8 cellular contexts compared by ENCODE assay signal in the genomic region with DNA sequence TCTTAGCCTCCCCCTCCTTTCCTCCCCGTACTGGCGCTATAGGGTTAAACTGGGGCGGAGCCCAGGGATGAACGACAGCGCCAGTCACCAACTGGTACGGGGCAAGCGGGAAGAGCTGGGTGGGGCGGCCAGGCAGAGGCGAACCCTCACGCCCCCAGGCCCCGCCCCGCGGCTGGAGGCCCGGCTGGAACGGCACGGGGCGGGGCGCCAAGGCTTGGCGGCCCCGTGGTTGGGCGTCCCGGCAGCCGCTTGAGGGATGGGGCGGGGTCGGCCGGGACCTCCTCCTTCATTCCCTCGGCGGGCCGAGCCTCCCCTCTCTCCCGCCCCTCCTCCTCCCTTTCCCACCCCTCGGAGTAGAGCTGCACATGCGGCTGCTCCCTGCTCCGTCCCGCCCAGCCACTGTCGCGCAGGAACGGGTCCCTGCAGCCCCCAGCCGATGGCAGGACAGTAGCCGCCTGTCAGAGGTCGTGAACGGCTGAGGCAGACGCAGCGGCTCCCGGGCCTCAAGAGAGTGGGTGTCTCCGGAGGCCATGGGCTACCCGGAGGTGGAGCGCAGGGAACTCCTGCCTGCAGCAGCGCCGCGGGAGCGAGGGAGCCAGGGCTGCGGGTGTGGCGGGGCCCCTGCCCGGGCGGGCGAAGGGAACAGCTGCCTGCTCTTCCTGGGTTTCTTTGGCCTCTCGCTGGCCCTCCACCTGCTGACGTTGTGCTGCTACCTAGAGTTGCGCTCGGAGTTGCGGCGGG. TPM values are rescaled to one million over a fixed set of nuclear protein-coding genes. Genes with fewer than 3 reads are reported as not detected.
DNase-seq lines count a peak whose midpoint lies in the region; ATAC-seq, FAIRE-seq and TF ChIP-seq lines count a peak whose summit lies in the region.

A gene (plus strand): TSS at position 335 of the 741 bp plus-strand sequence.

- H4K5ac ChIP-seq in H9 (ENCODE audit: insufficient read length, low read depth, low read length) = no peak within 1 kb of the TSS

- no peak within 1 kb of the TSS; a peak in 1 of 7 replicates for H3K27ac Mint-ChIP-seq in H9

- H3K4me1 Mint-ChIP-seq in H9 = peaks cover 5 to 13% of the 10 kb centered on the region in 2 experiments

- peaks cover 56 to 59% of the 10 kb centered on the region in 2 experiments for H3K9me3 Mint-ChIP-seq in H9

- peaks cover 20% of the 10 kb centered on the region for H3K9me3 ChIP-seq in H9 (ENCODE audit: control insufficient read depth, low read depth, low read length)

- no peak within 1 kb of the TSS for H3T11ph ChIP-seq in H9 (ENCODE audit: low read length)

- H4K20me1 ChIP-seq in H9 (ENCODE audit: control insufficient read depth, insufficient read depth, insufficient read length) = no peaks in the 10 kb centered on the region

- no peak within 1 kb of the TSS for H2BK120ac ChIP-seq in H9 (ENCODE audit: low read depth, low read length, poor library complexity, severe bottlenecking)

- no peaks in the 10 kb centered on the region for H3K79me2 ChIP-seq in H9 (ENCODE audit: insufficient read depth, low read length)

- H4K91ac ChIP-seq in H9 (ENCODE audit: insufficient read length, low read depth, low read length) = no peak within 1 kb of the TSS

- H3K79me1 ChIP-seq in H9 (ENCODE audit: insufficient read depth, low read depth, low read length, poor library complexity, severe bottlenecking) = no peaks in the 10 kb centered on the region

- H2AK5ac ChIP-seq in H9 (ENCODE audit: insufficient read length, low read length) = no peak within 1 kb of the TSS

- no peaks in the 10 kb centered on the region for H3K27me3 ChIP-seq in H9 (ENCODE audit: insufficient read depth, low read length)

- no peak within 1 kb of the TSS for H3K4ac ChIP-seq in H9 (ENCODE audit: low read depth, low read length)

- peaks cover 6% of the 10 kb centered on the region for H3K23me2 ChIP-seq in H9 (ENCODE audit: insufficient read length, low read depth, low read length, poor library complexity, severe bottlenecking)

- H2BK12ac ChIP-seq in H9 (ENCODE audit: insufficient read length, low read depth, low read length) = no peak within 1 kb of the TSS

- H3K4me2 ChIP-seq in H9 (ENCODE audit: insufficient read depth, insufficient read length, low read length) = peak within 1 kb of the TSS; percentile 46

- no peaks in the 10 kb centered on the region for H3K4me1 ChIP-seq in H9 (ENCODE audit: insufficient read depth, low read length)

- no peak within 1 kb of the TSS for H3K9ac ChIP-seq in H9 (ENCODE audit: extremely low read depth, insufficient read length, low read length)

- H3K14ac ChIP-seq in H9 (ENCODE audit: insufficient read depth, low read length) = no peak within 1 kb of the TSS

- FAIRE-seq in D721Med (lab: Jason Lieb, UNC) = no peak

- TF ChIP-seq CTCF in D721Med (IDR thresholded peaks at IDR 0.05; ENCODE audit: insufficient read depth, missing control alignments) (no peak), H9 (conservative IDR thresholded peaks at IDR 0.05) (no peak)

- no peak within 1 kb of the TSS for H3K23ac ChIP-seq in H9 (ENCODE audit: insufficient read length, low read depth, low read length)

- DNase-seq in D721Med (ENCODE audit: insufficient read length, low spot score) (peak; percentile 33), H9 (peak; percentile 93), NCI-H2196 treated with DMSO at 0.1 percent for 48 hours (lab: John Stamatoyannopoulos, UW; ENCODE audit: unreplicated experiment) (peak; percentile 73), dermis microvascular lymphatic vessel endothelial cell (ENCODE audit: low read depth in 2 of 2) (peak; percentile 38 to 80), left kidney (ENCODE audit: low read depth, low spot score) (peak; percentile 97)
- peak; percentile 53 to 62 for DNase-seq in activated CD4-positive, alpha-beta T cell treated with anti-CD3 and anti-CD28 coated beads, Interleukin-2, amount 50 U/mL, for 4 hours
- DNase-seq in stimulated activated CD4-positive, alpha-beta T cell treated with anti-CD3 and anti-CD28 coated beads, Interleukin-15, amount 100 ng/mL, for 24 hours = peak; percentile 84

- no peak within 1 kb of the TSS for H2BK5ac ChIP-seq in H9 (ENCODE audit: insufficient read length, low read length)

- H3K4me3 Mint-ChIP-seq in H9 = peak within 1 kb of the TSS; percentile 74 to 87

- no peak for ATAC-seq in GM18870 (IDR thresholded peaks at IDR 0.05; ENCODE audit: unreplicated experiment)

- no CpG with 5 or more reads among the region's 62 CpGs for WGBS in H9 (ENCODE audit: extremely low coverage, insufficient read length, low lambda C conversion rate)

- H2BK15ac ChIP-seq in H9 (ENCODE audit: low read depth, low read length) = no peak within 1 kb of the TSS

- H4K8ac ChIP-seq in H9 (replicated peaks; ENCODE audit: insufficient read length, low read depth, low read length) = no peak within 1 kb of the TSS

- H3K27me3 Mint-ChIP-seq in H9 (ENCODE audit: low read depth) = peaks cover 13% of the 10 kb centered on the region

- H2AFZ ChIP-seq in H9 (ENCODE audit: low read length) = no peak within 1 kb of the TSS

- no peak within 1 kb of the TSS for H3K18ac ChIP-seq in H9 (ENCODE audit: insufficient read length, low read depth, low read length)

- no peak within 1 kb of the TSS for H2BK20ac ChIP-seq in H9 (ENCODE audit: low read depth, low read length, poor library complexity, severe bottlenecking)

- no peak within 1 kb of the TSS for H3K27ac ChIP-seq in H9 (ENCODE audit: insufficient read length, low read depth, low read length)

- peaks cover 0 to 2% (median 2%) of the 10 kb centered on the region in 3 experiments; a peak in 2 of 7 replicates for H3K36me3 Mint-ChIP-seq in H9 (ENCODE audit: insufficient read depth in 1 of 3, low read depth in 3 of 3)

- H3K56ac ChIP-seq in H9 (ENCODE audit: insufficient read length, low read depth, low read length) = no peak within 1 kb of the TSS

RNA-seq across cellular contexts. Expression of the gene that starts here (rescaled TPM):
- total RNA-seq in H9 (2021) = 7.7 and 8.1 TPM in 2 replicates
- total RNA-seq in dermis microvascular lymphatic vessel endothelial cell = 1.2 and 2.5 TPM in 2 replicates

Comparison
In these comparisons a context has a peak if more than half of its experiments do, and no peak if none do; other contexts are left out.
1. DNase-seq: peak in every context shown above with its lines; median percentile 97 in left kidney; 93 in H9; 84 in stimulated activated CD4-positive, alpha-beta T cell treated with anti-CD3 and anti-CD28 coated beads, Interleukin-15, amount 100 ng/mL, for 24 hours; 73 in NCI-H2196 treated with DMSO at 0.1 percent for 48 hours; 59 in dermis microvascular lymphatic vessel endothelial cell; 58 in activated CD4-positive, alpha-beta T cell treated with anti-CD3 and anti-CD28 coated beads, Interleukin-2, amount 50 U/mL, for 4 hours; 33 in D721Med.